In genomic region chr5:173615884-173616576, GRCh38 we compare ENCODE assay signal across 8 cellular contexts. TPM values are rescaled to one million over a fixed set of nuclear protein-coding genes. Genes with fewer than 3 reads are reported as not detected.
A peak's percentile ranks its signal among the peaks of the same experiment; 100 is the strongest.
DNase-seq lines count a peak whose midpoint lies in the region; ATAC-seq and TF ChIP-seq lines count a peak whose summit lies in the region.

No MANE protein-coding gene starts in this region.

- H3K27ac ChIP-seq in foreskin keratinocyte (peak overlapping the region; percentile 92), neutrophil (peak overlapping the region; percentile 84), substantia nigra (ENCODE audit: low read depth, low read length, poor library complexity, severe bottlenecking) (peak overlapping the region; percentile 87)

- no peaks in the 10 kb centered on the region for H3K27me3 ChIP-seq in foreskin keratinocyte
- H3K27me3 ChIP-seq in neutrophil, result no peaks in the 10 kb centered on the region

- H3K9me3 ChIP-seq in neutrophil, result no peaks in the 10 kb centered on the region

- H3K4me3 ChIP-seq in neutrophil (ENCODE audit: low read depth in 1 of 2, low read length in 1 of 2), result peak overlapping the region; percentile 64 to 87

- TF ChIP-seq CTCF in foreskin keratinocyte (conservative IDR thresholded peaks at IDR 0.05), result peak; percentile 78
- peak; percentile 45 for TF ChIP-seq CTCF in neutrophil (IDR thresholded peaks at IDR 0.05)

- H3K36me3 ChIP-seq in neutrophil, result peaks cover 6% of the 10 kb centered on the region

- ATAC-seq in GM21737 (IDR thresholded peaks at IDR 0.05; ENCODE audit: unreplicated experiment) (peak; percentile 50), foreskin keratinocyte (peak; percentile 74)

- DNase-seq in EH (ENCODE audit: low read depth) (peak; percentile 80), KG1 (lab: John Stamatoyannopoulos, UW) (peak; percentile 68), SHP77 treated with DMSO at 0.1 percent for 48 hours (lab: John Stamatoyannopoulos, UW) (peak; percentile 30), activated gamma-delta T cell treated with Interleukin-2 at 50 U/mL for 16 hours (peak; percentile 61), foreskin keratinocyte (peak; percentile 44 to 67), substantia nigra (lab: John Stamatoyannopoulos, UW) (peak in 39 of 49 donors; percentile 17 to 71 (median 56))

- H3K4me1 ChIP-seq in foreskin keratinocyte, result peaks cover 15% of the 10 kb centered on the region
- H3K4me1 ChIP-seq in neutrophil (ENCODE audit: control insufficient read depth in 1 of 2, insufficient read depth in 1 of 2, low read depth in 1 of 2, low read length in 1 of 2), result peaks cover 21 to 23% of the 10 kb centered on the region in 2 experiments

RNA-seq across cellular contexts. Expression of gene BOD1, which starts 0.4 kb away (rescaled TPM):
- total RNA-seq in foreskin keratinocyte, result 58.5 and 67.2 TPM in 2 replicates
- 51.8 and 61.2 TPM in 2 replicates for polyA plus RNA-seq in foreskin keratinocyte

Comparison
In these comparisons a context has a peak if more than half of its experiments do, and no peak if none do; other contexts are left out.
1. Peak in every context shown above with its lines: DNase-seq, ATAC-seq, H3K4me3 ChIP-seq and H3K27ac ChIP-seq.
2. DNase-seq: peak in every context shown above with its lines; median percentile 80 in EH; 68 in KG1; 61 in activated gamma-delta T cell treated with Interleukin-2 at 50 U/mL for 16 hours; 56 in substantia nigra; 56 in foreskin keratinocyte; 30 in SHP77 treated with DMSO at 0.1 percent for 48 hours.